In the genomic region with DNA sequence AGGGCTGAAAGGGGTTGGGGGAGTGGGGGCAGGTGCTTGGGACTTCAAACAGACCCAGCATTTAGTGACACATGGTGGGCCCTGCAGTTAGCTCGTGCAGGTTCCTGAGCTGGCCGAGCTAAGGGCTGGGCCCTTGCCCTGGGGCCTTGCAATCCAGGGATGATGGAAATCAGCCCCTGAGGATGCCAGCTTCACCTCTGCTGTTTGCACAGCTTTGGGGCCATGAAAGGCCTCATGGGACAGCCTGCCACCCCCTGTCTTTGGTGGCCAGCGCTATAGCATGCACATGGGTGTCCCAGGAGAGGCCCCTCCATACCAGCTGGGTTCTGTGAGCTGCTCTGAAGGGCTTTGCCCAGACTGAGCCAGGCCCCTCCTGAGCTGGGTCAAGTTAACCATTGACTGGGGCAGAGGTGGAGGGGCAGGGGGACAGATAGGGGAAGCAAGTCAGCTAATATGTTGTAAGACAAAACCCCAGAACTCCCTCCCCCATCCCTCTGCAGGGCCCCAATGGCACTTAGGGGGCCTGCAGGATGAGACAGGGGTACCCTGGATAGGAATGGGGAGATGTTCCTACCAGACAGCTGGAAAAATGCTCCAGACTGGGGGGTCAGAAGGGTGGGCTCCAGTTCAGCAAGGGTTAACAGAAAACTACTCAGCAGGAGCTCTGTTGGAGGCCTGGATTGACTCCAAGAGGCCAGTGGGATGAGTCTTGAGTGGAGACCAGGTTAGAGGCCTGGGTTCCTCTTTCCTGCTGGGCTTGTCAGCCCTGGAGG, we compare ENCODE assay signal across 1 cellular context.
TF ChIP-seq lines count a peak whose summit lies in the region.

No MANE protein-coding gene starts in this region.

TF ChIP-seq in HepG2, 621 proteins besides CTCF, POLR2A, EP300 and RAD21 (continued from another document):
- TF ChIP-seq, protein P1, sequence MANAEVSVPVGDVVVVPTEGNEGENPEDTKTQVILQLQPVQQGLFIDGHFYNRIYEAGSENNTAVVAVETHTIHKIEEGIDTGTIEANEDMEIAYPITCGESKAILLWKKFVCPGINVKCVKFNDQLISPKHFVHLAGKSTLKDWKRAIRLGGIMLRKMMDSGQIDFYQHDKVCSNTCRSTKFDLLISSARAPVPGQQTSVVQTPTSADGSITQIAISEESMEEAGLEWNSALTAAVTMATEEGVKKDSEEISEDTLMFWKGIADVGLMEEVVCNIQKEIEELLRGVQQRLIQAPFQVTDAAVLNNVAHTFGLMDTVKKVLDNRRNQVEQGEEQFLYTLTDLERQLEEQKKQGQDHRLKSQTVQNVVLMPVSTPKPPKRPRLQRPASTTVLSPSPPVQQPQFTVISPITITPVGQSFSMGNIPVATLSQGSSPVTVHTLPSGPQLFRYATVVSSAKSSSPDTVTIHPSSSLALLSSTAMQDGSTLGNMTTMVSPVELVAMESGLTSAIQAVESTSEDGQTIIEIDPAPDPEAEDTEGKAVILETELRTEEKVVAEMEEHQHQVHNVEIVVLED (CRISPR knock-in tag; IDR thresholded peaks at IDR 0.05; ENCODE audit: borderline replicate concordance) = 0 out of 2 replicates have a peak, but pooled peaks have one; percentile 38
- TF ChIP-seq, protein P2, sequence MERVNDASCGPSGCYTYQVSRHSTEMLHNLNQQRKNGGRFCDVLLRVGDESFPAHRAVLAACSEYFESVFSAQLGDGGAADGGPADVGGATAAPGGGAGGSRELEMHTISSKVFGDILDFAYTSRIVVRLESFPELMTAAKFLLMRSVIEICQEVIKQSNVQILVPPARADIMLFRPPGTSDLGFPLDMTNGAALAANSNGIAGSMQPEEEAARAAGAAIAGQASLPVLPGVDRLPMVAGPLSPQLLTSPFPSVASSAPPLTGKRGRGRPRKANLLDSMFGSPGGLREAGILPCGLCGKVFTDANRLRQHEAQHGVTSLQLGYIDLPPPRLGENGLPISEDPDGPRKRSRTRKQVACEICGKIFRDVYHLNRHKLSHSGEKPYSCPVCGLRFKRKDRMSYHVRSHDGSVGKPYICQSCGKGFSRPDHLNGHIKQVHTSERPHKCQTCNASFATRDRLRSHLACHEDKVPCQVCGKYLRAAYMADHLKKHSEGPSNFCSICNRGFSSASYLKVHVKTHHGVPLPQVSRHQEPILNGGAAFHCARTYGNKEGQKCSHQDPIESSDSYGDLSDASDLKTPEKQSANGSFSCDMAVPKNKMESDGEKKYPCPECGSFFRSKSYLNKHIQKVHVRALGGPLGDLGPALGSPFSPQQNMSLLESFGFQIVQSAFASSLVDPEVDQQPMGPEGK (CRISPR knock-in tag; IDR thresholded peaks at IDR 0.05) = peak; percentile 87
- 0 out of 2 replicates have a peak, but pooled peaks have one; percentile 45 for TF ChIP-seq ZC3H13 (CRISPR knock-in tag; IDR thresholded peaks at IDR 0.05)
